Comparison of ENCODE assay signal across 16 cellular contexts in the genomic region with DNA sequence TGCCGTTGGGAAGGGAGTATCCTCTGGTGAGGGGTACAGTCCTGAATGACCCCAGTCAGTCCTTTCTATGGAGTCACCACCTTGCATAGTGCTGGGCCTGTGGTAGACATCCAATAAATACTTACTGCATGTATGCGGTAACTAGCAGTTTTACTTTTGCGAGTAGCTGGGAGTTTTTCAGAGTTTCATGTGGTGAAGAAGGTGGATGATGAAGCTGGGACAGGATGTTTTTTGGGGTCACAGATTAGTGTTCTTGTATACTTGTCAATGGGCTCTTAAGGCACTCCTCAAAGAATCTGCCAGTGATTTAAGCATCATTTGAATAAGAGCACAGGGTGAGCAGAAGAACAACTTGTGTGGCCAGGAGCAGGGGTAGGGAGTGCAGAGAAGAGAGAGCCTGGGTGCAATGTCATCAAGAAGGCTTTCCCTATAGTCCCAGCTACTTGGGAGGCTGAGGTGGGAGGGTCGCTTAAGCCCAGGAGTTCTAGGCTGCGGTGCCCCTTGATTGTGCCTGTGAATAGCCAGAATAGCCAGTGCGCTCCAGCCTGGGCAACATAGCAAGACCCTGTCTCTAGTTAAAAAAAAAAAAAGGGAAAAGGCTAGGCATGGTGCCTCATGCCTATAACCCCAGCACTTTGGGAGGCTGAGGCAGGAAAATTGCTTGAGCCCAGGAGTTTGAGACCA. TPM values are rescaled to one million over a fixed set of nuclear protein-coding genes. Genes with fewer than 3 reads are reported as not detected.
DNase-seq lines count a peak whose midpoint lies in the region; ATAC-seq and TF ChIP-seq lines count a peak whose summit lies in the region.
"Had no signal": no experiment of that assay in that cellular context is flagged by ENCODE, and none has a peak within 500 bp of the region (broad histone marks: within the 10 kb centered on the region; RNA-seq: fewer than 3 reads in every experiment).

No MANE protein-coding gene starts in this region.

- H2AFZ ChIP-seq in GM23338, result no peak overlapping the region

- DNase-seq in GM10266 (ENCODE audit: extremely low spot score) (peak; percentile 27), natural killer cell (no peak), GM23338 (ENCODE audit: low spot score) (no peak), G401 (ENCODE audit: low spot score) (no peak), NCI-H2227 (lab: John Stamatoyannopoulos, UW; ENCODE audit: unreplicated experiment) (no peak), DMS79 (lab: John Stamatoyannopoulos, UW) (no peak)
- DNase-seq: activated naive CD4-positive, alpha-beta T cell; BE2C; endodermal cell; foreskin fibroblast; NCI-H2029 treated with DMSO at 0.1 percent for 48 hours; pancreas; stimulated activated CD4-positive, alpha-beta T cell treated with anti-CD3 and anti-CD28 coated beads, Interleukin-15, amount 100 ng/mL, for 24 hours; thyroid gland had no signal

- H3K4me1 Mint-ChIP-seq in T-helper 1 cell treated with Interleukin-12 subunit alpha and Interleukin-12 subunit beta and Interleukin-4 antibody, amounts not matched to agents 30 μg/mL and 1 μg/mL, for 36 hours (ENCODE audit: low read depth), result peaks cover 50% of the 10 kb centered on the region
- peaks cover 51 to 55% of the 10 kb centered on the region in 2 donors for H3K4me1 Mint-ChIP-seq in natural killer cell
- peaks cover 23% of the 10 kb centered on the region for H3K4me1 Mint-ChIP-seq in GM23338

- no peak for ATAC-seq in natural killer cell
- ATAC-seq in GM23338, result no peak
- ATAC-seq: pancreas had no signal

- peak overlapping the region; percentile 59 to 90 (median 85); a peak in 16 of 22 replicates for H3K27ac ChIP-seq in BLaER1 treated with 17β-estradiol and CSF1 and Interleukin-3, amounts not matched to agents 10 nM and 100 nM
- no peak overlapping the region for H3K27ac ChIP-seq in GM23338 (ENCODE audit: low read depth)

- no peaks in the 10 kb centered on the region for H3K79me2 ChIP-seq in GM23338 (replicated peaks; ENCODE audit: insufficient read depth)

- intact Hi-C loops in natural killer cell (cut with micrococcal nuclease), result no loop called here

- H3F3A ChIP-seq in GM23338 (replicated peaks; ENCODE audit: low read depth), result no peaks in the 10 kb centered on the region

- H3K9ac ChIP-seq in BLaER1 treated with 17β-estradiol and CSF1 and Interleukin-3, amounts not matched to agents 10 nM and 100 nM, result peak overlapping the region in 7 of 11 experiments; percentile 58 to 77 (median 74); a peak in 4 of 22 replicates

- H3K9me2 ChIP-seq in GM23338 (ENCODE audit: insufficient read depth), result no peaks in the 10 kb centered on the region

- in situ Hi-C loops in G401 (cut with HindIII; ENCODE audit: low sequenced_read_pairs), result no loop called here

- H3K36me3 ChIP-seq in BLaER1 treated with 17β-estradiol and CSF1 and Interleukin-3, amounts not matched to agents 10 nM and 100 nM, result peaks cover 0 to 26% (median 7%) of the 10 kb centered on the region in 11 experiments; a peak in 10 of 22 replicates
- no peaks in the 10 kb centered on the region for H3K36me3 ChIP-seq in GM23338 (ENCODE audit: insufficient read depth)
- H3K36me3 ChIP-seq: pancreas, thyroid gland had no signal

- no peaks in the 10 kb centered on the region for H3K27me3 Mint-ChIP-seq in T-helper 1 cell treated with Interleukin-12 subunit alpha and Interleukin-12 subunit beta and Interleukin-4 antibody, amounts not matched to agents 30 μg/mL and 1 μg/mL, for 36 hours (ENCODE audit: low read depth)
- H3K27me3 Mint-ChIP-seq in natural killer cell (ENCODE audit: low read depth in 2 of 2) (no peaks in the 10 kb centered on the region), GM23338 (ENCODE audit: insufficient read depth, low read depth, poor library complexity) (peaks cover 6% of the 10 kb centered on the region)

- peak overlapping the region; percentile 84 to 96 (median 88) for H3K4me2 ChIP-seq in BLaER1 treated with 17β-estradiol and CSF1 and Interleukin-3, amounts not matched to agents 10 nM and 100 nM
- no peak overlapping the region for H3K4me2 ChIP-seq in GM23338

- peak overlapping the region; percentile 80 for H3K4me3 Mint-ChIP-seq in T-helper 1 cell treated with Interleukin-12 subunit alpha and Interleukin-12 subunit beta and Interleukin-4 antibody, amounts not matched to agents 30 μg/mL and 1 μg/mL, for 36 hours
- peak overlapping the region; percentile 45 for H3K4me3 Mint-ChIP-seq in natural killer cell
- H3K4me3 Mint-ChIP-seq in GM23338, result no peak overlapping the region
- H3K4me3 Mint-ChIP-seq: endodermal cell had no signal

- TF ChIP-seq CTCF in GM10266 (IDR thresholded peaks at IDR 0.05; ENCODE audit: control insufficient read depth, insufficient read depth, low read depth, missing control alignments) (no peak), natural killer cell (IDR thresholded peaks at IDR 0.05) (no peak), GM23338 (conservative IDR thresholded peaks at IDR 0.05; ENCODE audit: low read depth in 2 of 2) (no peak)

- H3K9me3 Mint-ChIP-seq in T-helper 1 cell treated with Interleukin-12 subunit alpha and Interleukin-12 subunit beta and Interleukin-4 antibody, amounts not matched to agents 30 μg/mL and 1 μg/mL, for 36 hours, result no peaks in the 10 kb centered on the region
- H3K9me3 Mint-ChIP-seq in natural killer cell (no peaks in the 10 kb centered on the region), GM23338 (no peaks in the 10 kb centered on the region)
- H3K9me3 Mint-ChIP-seq: endodermal cell had no signal

- no peak overlapping the region for H3K4me3 ChIP-seq in BLaER1 treated with 17β-estradiol and CSF1 and Interleukin-3, amounts not matched to agents 10 nM and 100 nM
- H3K4me3 ChIP-seq in GM23338, result no peak overlapping the region
- H3K4me3 ChIP-seq: pancreas, thyroid gland had no signal

- H3K27me3 ChIP-seq in BLaER1 treated with 17β-estradiol and CSF1 and Interleukin-3, amounts not matched to agents 10 nM and 100 nM, result no peaks in the 10 kb centered on the region
- H3K27me3 ChIP-seq in GM23338 (ENCODE audit: insufficient read depth), result no peaks in the 10 kb centered on the region
- H3K27me3 ChIP-seq: BE2C, pancreas, thyroid gland had no signal

- H3K36me3 Mint-ChIP-seq in T-helper 1 cell treated with Interleukin-12 subunit alpha and Interleukin-12 subunit beta and Interleukin-4 antibody, amounts not matched to agents 30 μg/mL and 1 μg/mL, for 36 hours (ENCODE audit: low read depth), result peaks cover 30% of the 10 kb centered on the region
- no peaks in the 10 kb centered on the region for H3K36me3 Mint-ChIP-seq in natural killer cell
- no peaks in the 10 kb centered on the region; the same call in 2 of the 3 replicates for H3K36me3 Mint-ChIP-seq in GM23338 (ENCODE audit: low read depth)

- peaks cover 89 to 100% (median 98%) of the 10 kb centered on the region in 10 experiments for H3K4me1 ChIP-seq in BLaER1 treated with 17β-estradiol and CSF1 and Interleukin-3, amounts not matched to agents 10 nM and 100 nM
- peaks cover 7% of the 10 kb centered on the region for H3K4me1 ChIP-seq in GM23338 (ENCODE audit: insufficient read depth)

- no peaks in the 10 kb centered on the region for H3K9me3 ChIP-seq in BLaER1 treated with 17β-estradiol and CSF1 and Interleukin-3, amounts not matched to agents 10 nM and 100 nM (replicated peaks in 1 of 11)
- H3K9me3 ChIP-seq: BE2C, pancreas, thyroid gland had no signal

- peak overlapping the region; percentile 89 for H3K27ac Mint-ChIP-seq in T-helper 1 cell treated with Interleukin-12 subunit alpha and Interleukin-12 subunit beta and Interleukin-4 antibody, amounts not matched to agents 30 μg/mL and 1 μg/mL, for 36 hours
- H3K27ac Mint-ChIP-seq in natural killer cell, result peak overlapping the region; percentile 86 to 89
- no peak overlapping the region for H3K27ac Mint-ChIP-seq in GM23338
- H3K27ac Mint-ChIP-seq: endodermal cell had no signal

- H4K20me1 ChIP-seq in BLaER1 treated with 17β-estradiol and CSF1 and Interleukin-3, amounts not matched to agents 10 nM and 100 nM, result peaks cover 0 to 32% (median 13%) of the 10 kb centered on the region in 11 experiments; a peak in 15 of 22 replicates
- H4K20me1 ChIP-seq in GM23338 (replicated peaks; ENCODE audit: insufficient read depth), result no peaks in the 10 kb centered on the region; the same call in 1 of the 2 replicates

TF ChIP-seq in GM23338, 12 proteins besides CTCF, POLR2A, EP300 and RAD21 (continues in another document):
- TF ChIP-seq, protein P1, sequence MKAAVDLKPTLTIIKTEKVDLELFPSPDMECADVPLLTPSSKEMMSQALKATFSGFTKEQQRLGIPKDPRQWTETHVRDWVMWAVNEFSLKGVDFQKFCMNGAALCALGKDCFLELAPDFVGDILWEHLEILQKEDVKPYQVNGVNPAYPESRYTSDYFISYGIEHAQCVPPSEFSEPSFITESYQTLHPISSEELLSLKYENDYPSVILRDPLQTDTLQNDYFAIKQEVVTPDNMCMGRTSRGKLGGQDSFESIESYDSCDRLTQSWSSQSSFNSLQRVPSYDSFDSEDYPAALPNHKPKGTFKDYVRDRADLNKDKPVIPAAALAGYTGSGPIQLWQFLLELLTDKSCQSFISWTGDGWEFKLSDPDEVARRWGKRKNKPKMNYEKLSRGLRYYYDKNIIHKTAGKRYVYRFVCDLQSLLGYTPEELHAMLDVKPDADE (IDR thresholded peaks at IDR 0.05), result no peak
- TF ChIP-seq ZNF331 (CRISPR knock-in tag; IDR thresholded peaks at IDR 0.05; ENCODE audit: low read depth) (no peak), EZH2 (IDR thresholded peaks at IDR 0.05; ENCODE audit: low read depth, unreplicated experiment) (no peak), JUNB (IDR thresholded peaks at IDR 0.05; ENCODE audit: unreplicated experiment) (no peak), CREB1 (CRISPR knock-in tag; IDR thresholded peaks at IDR 0.05; ENCODE audit: low read depth) (no peak)

RNA-seq across cellular contexts. Expression of a gene that starts 22.1 kb away (rescaled TPM):
- total RNA-seq in natural killer cell, result 10 to 100 TPM; 21.3 to 32.3 (median 27.0) TPM
- 40.2 and 42.8 TPM in 2 replicates for total RNA-seq in GM23338 (2014; rRNA removed; shearing (Covaris generic))
- 17.8 and 22.1 TPM in 2 replicates for polyA plus RNA-seq in GM23338 (2016; fragmentation: Nextera tagmentation; extraction: Ambion mirVana)
- total RNA-seq in G401 (2014; rRNA removed; shearing (Covaris generic)), result 17.1 and 26.2 TPM in 2 replicates

RNA-seq across cellular contexts. Expression of a gene that starts 50.1 kb away (rescaled TPM):
- 1 to 10 TPM in 1 of 3 donors, under 1 TPM in 2; 0.09 to 2.7 (median 0.54) TPM for total RNA-seq in natural killer cell
- total RNA-seq in GM23338 (2014; rRNA removed; shearing (Covaris generic)), result 31.0 and 43.3 TPM in 2 replicates
- 12.8 and 12.9 TPM in 2 replicates for polyA plus RNA-seq in GM23338 (2016; fragmentation: Nextera tagmentation; extraction: Ambion mirVana)
- total RNA-seq in G401 (2014; rRNA removed; shearing (Covaris generic)), result 7.7 and 15.0 TPM in 2 replicates
